ENCODE assay signal across 15 cellular contexts in the genomic region with DNA sequence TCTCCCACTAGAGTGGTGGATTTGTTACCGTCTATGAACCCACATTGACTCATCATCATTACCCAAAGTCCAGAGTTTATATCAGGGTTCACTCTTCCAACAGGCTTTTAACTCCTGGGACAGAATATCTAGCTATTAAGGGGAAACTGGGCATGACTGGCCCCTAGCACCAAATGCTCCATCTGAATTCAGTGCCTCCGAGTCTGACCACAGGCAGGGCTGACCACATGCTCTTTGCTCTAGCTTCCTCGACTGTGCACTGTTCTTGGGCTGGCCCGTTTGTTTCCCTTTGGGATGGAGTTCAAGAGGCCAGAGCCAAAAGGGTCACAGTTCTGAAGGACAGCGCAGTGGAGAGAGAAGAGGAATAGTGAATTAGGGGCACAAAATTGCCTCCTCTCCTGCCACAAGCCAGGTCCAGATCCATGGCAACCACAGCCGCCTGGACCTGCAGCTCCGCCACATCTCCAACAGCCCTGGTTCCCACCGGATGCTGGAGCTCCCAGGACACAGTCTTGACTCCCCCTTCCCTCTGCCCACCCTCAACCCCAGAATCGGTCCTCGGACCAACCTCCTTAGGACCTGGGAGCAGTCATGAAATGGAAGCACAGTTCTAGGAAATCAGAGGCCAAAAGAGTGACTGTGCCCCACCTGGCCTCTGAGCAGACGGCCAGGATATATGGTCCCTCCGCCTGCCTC. TPM values are rescaled to one million over a fixed set of nuclear protein-coding genes. Genes with fewer than 3 reads are reported as not detected.
DNase-seq lines count a peak whose midpoint lies in the region; ATAC-seq and TF ChIP-seq lines count a peak whose summit lies in the region.
"Had no signal": no experiment of that assay in that cellular context is flagged by ENCODE, and none has a peak within 500 bp of the region (broad histone marks: within the 10 kb centered on the region; RNA-seq: fewer than 3 reads in every experiment).

No MANE protein-coding gene starts in this region.

- H2BK15ac ChIP-seq in neuronal stem cell (ENCODE audit: low read length) = no peak overlapping the region

- H3K4ac ChIP-seq in neuronal stem cell (ENCODE audit: low read length) = no peak overlapping the region

- peak overlapping the region; percentile 74 for H3K27ac Mint-ChIP-seq in central memory CD8-positive, alpha-beta T cell (ENCODE audit: low read depth)
- H3K27ac Mint-ChIP-seq: endodermal cell had no signal

- H3K4me1 ChIP-seq in Loucy (ENCODE audit: insufficient read depth, low read length, poor library complexity, severe bottlenecking) (peaks cover 54% of the 10 kb centered on the region), sigmoid colon (peaks cover 0 to 100% (median 98%) of the 10 kb centered on the region in 4 donors), neuronal stem cell (ENCODE audit: control insufficient read depth in 2 of 2, insufficient read depth in 1 of 2, low read depth in 1 of 2, low read length in 2 of 2) (peaks cover 0 to 3% of the 10 kb centered on the region in 2 donors)

- H3K36me3 Mint-ChIP-seq in central memory CD8-positive, alpha-beta T cell (ENCODE audit: insufficient read depth) = peaks cover 20% of the 10 kb centered on the region

- H3K4me3 ChIP-seq in Loucy (ENCODE audit: low read length, poor library complexity, severe bottlenecking) (peak overlapping the region; percentile 40), sigmoid colon (no peak overlapping the region), neuronal stem cell (ENCODE audit: low read length in 2 of 2) (no peak overlapping the region)
- H3K4me3 ChIP-seq: Peyer's patch, tibial nerve had no signal

- H2BK12ac ChIP-seq in neuronal stem cell (ENCODE audit: low read length) = no peak overlapping the region

- H2BK120ac ChIP-seq in neuronal stem cell (ENCODE audit: low read depth, low read length) = no peak overlapping the region

- no peak overlapping the region for H2AK5ac ChIP-seq in neuronal stem cell (ENCODE audit: low read depth, low read length)

- peaks cover 23% of the 10 kb centered on the region for H4K20me1 ChIP-seq in Loucy (ENCODE audit: insufficient read depth, low read length, poor library complexity, severe bottlenecking)

- H3K27ac ChIP-seq in sigmoid colon (peak overlapping the region; percentile 83 to 92 (median 91)), neuronal stem cell (replicated peaks; ENCODE audit: low read length) (no peak overlapping the region)

- no peaks in the 10 kb centered on the region for H3K9me3 Mint-ChIP-seq in central memory CD8-positive, alpha-beta T cell
- H3K9me3 Mint-ChIP-seq: endodermal cell; natural killer cell treated with Interleukin-12 subunit alpha and Interleukin-12 subunit beta and Interleukin-15 and Interleukin-18, amount 100 ng/mL, for 72 hours had no signal

- no peak overlapping the region for H4K91ac ChIP-seq in neuronal stem cell (ENCODE audit: low read depth, low read length, poor library complexity)

- H3K4me2 ChIP-seq in Loucy (ENCODE audit: low read depth, low read length, poor library complexity, severe bottlenecking) = peak overlapping the region; percentile 65
- no peak overlapping the region for H3K4me2 ChIP-seq in neuronal stem cell (ENCODE audit: insufficient read depth, low read length, poor library complexity, severe bottlenecking)

- H3K18ac ChIP-seq in neuronal stem cell (ENCODE audit: low read length) = no peak overlapping the region

- H3K79me1 ChIP-seq in neuronal stem cell (ENCODE audit: low read depth, low read length) = peaks cover 7% of the 10 kb centered on the region

- no peak overlapping the region for H3K23ac ChIP-seq in neuronal stem cell (ENCODE audit: low read depth, low read length, poor library complexity)

- peaks cover 69% of the 10 kb centered on the region; the same call in 1 of the 2 replicates for H3K36me3 ChIP-seq in Loucy (ENCODE audit: insufficient read depth, low read length)
- peaks cover 18 to 57% (median 28%) of the 10 kb centered on the region in 4 donors for H3K36me3 ChIP-seq in sigmoid colon
- H3K36me3 ChIP-seq in neuronal stem cell (replicated peaks in 1 of 2; ENCODE audit: control insufficient read depth in 2 of 2, insufficient read depth in 2 of 2, low read length in 2 of 2) = peaks cover 20 to 53% of the 10 kb centered on the region in 2 donors

- H2BK5ac ChIP-seq in neuronal stem cell (ENCODE audit: low read length) = no peak overlapping the region

- TF ChIP-seq EP300 in sigmoid colon (IDR thresholded peaks at IDR 0.05) = no peak

- DNase-seq in EL (peak; percentile 44), sigmoid colon (peak; percentile 54), NCI-H2227 treated with DMSO at 0.1 percent for 48 hours (lab: John Stamatoyannopoulos, UW) (no peak), GM10266 (ENCODE audit: extremely low spot score) (no peak), GOT3 (lab: John Stamatoyannopoulos, UW) (no peak), neuronal stem cell (ENCODE audit: low spot score) (no peak)
- DNase-seq in central memory CD8-positive, alpha-beta T cell (ENCODE audit: low spot score in 2 of 2) = no peak
- DNase-seq: endodermal cell, IMR-90, NCI-H1417, NCI-H446 treated with DMSO at 0.1 percent for 48 hours, Peyer's patch had no signal

- TF ChIP-seq POLR2A in sigmoid colon (IDR thresholded peaks at IDR 0.05) = no peak

- no peaks in the 10 kb centered on the region for H3K9me2 ChIP-seq in Loucy (replicated peaks; ENCODE audit: low read depth, low read length)

- no peak overlapping the region for H3K14ac ChIP-seq in neuronal stem cell (ENCODE audit: low read length)

- peaks cover 66% of the 10 kb centered on the region for H3K4me1 Mint-ChIP-seq in central memory CD8-positive, alpha-beta T cell

- peaks cover 98% of the 10 kb centered on the region for H3K79me2 ChIP-seq in Loucy (ENCODE audit: insufficient read depth, low read length)

- H3K9ac ChIP-seq in Loucy (ENCODE audit: low read depth, low read length, poor library complexity, severe bottlenecking) (peak overlapping the region; percentile 51), neuronal stem cell (ENCODE audit: low read depth, low read length, poor library complexity) (no peak overlapping the region)

- peak overlapping the region; percentile 29 for H3K4me3 Mint-ChIP-seq in central memory CD8-positive, alpha-beta T cell
- H3K4me3 Mint-ChIP-seq: endodermal cell; natural killer cell treated with Interleukin-12 subunit alpha and Interleukin-12 subunit beta and Interleukin-15 and Interleukin-18, amount 100 ng/mL, for 72 hours had no signal

- no peak for TF ChIP-seq CTCF in Loucy (conservative IDR thresholded peaks at IDR 0.05; ENCODE audit: low read length)
- TF ChIP-seq CTCF in sigmoid colon (IDR thresholded peaks at IDR 0.05) = no peak
- TF ChIP-seq CTCF in GM10266 (IDR thresholded peaks at IDR 0.05; ENCODE audit: control insufficient read depth, insufficient read depth, low read depth, missing control alignments) = no peak

- H3K27me3 Mint-ChIP-seq in central memory CD8-positive, alpha-beta T cell = no peaks in the 10 kb centered on the region
- H3K27me3 Mint-ChIP-seq: natural killer cell treated with Interleukin-12 subunit alpha and Interleukin-12 subunit beta and Interleukin-15 and Interleukin-18, amount 100 ng/mL, for 72 hours had no signal

- H3K9me3 ChIP-seq in Loucy (ENCODE audit: insufficient read depth, low read depth, low read length) (no peaks in the 10 kb centered on the region), sigmoid colon (no peaks in the 10 kb centered on the region), neuronal stem cell (replicated peaks in 1 of 2; ENCODE audit: control insufficient read depth in 2 of 2, insufficient read depth in 1 of 2, low read depth in 1 of 2, low read length in 2 of 2) (no peaks in the 10 kb centered on the region)
- H3K9me3 ChIP-seq: Peyer's patch, tibial nerve had no signal

- H3K27me3 ChIP-seq in Loucy (ENCODE audit: insufficient read depth, low read length, poor library complexity, severe bottlenecking) = no peaks in the 10 kb centered on the region
- H3K27me3 ChIP-seq in sigmoid colon = no peaks in the 10 kb centered on the region
- no peaks in the 10 kb centered on the region for H3K27me3 ChIP-seq in neuronal stem cell (ENCODE audit: control insufficient read depth in 3 of 3, insufficient read depth in 3 of 3, low read depth in 1 of 3, low read length in 3 of 3)
- H3K27me3 ChIP-seq: Peyer's patch, tibial nerve had no signal

- H2AFZ ChIP-seq in Loucy (ENCODE audit: low read length) (no peak overlapping the region), neuronal stem cell (ENCODE audit: low read length) (no peak overlapping the region)

- peaks cover 4% of the 10 kb centered on the region; the same call in 1 of the 2 replicates for H3F3A ChIP-seq in Loucy (ENCODE audit: low read depth)

- intact Hi-C loops in sigmoid colon (cut with DNase I) = no loop called here

- ATAC-seq in central memory CD8-positive, alpha-beta T cell (replicated peaks; ENCODE audit: extremely low read depth, poor library complexity, severe bottlenecking) = no peak

- H4K8ac ChIP-seq in neuronal stem cell (ENCODE audit: low read depth, low read length) = no peak overlapping the region

- whole genome bisulfite sequencing in sigmoid colon, 2 donors = 88 to 89% methylated on average over 12 of the region's 12 CpGs
- no CpG with 5 or more reads among the region's 12 CpGs for WGBS in neuronal stem cell (ENCODE audit: extremely low coverage in 2 of 2, insufficient read length in 2 of 2, insufficient replicate concordance in 1 of 2), 2 donors

RNA-seq across cellular contexts. Expression of gene CAMK2G, which starts 16.2 kb away (rescaled TPM):
- 100 to 1,000 TPM; 153 to 221 (median 209) TPM for total RNA-seq in sigmoid colon
- 10 to 100 TPM; 14.4 to 34.8 (median 17.6) TPM for polyA plus RNA-seq in sigmoid colon
- polyA plus RNA-seq in neuronal stem cell (2013, experiment 1 of 2) = 30.5 TPM
- polyA plus RNA-seq in neuronal stem cell (2013, experiment 2 of 2) = 31.7 TPM

RNA-seq across cellular contexts. Expression of gene NDST2, which starts 46.8 kb away (rescaled TPM):
- total RNA-seq in sigmoid colon = 10 to 100 TPM; 23.9 to 56.2 (median 28.3) TPM
- 10 to 100 TPM in 2 of 3 donors, 1 to 10 TPM in 1; 3.9 to 21.0 (median 17.0) TPM for polyA plus RNA-seq in sigmoid colon
- polyA plus RNA-seq in neuronal stem cell (2013, experiment 1 of 2) = 14.3 TPM
- 14.9 TPM for polyA plus RNA-seq in neuronal stem cell (2013, experiment 2 of 2)

RNA-seq across cellular contexts. Expression of gene PLAU, which starts 52.8 kb away (rescaled TPM):
- 1 to 10 TPM; 2.5 to 9.4 (median 3.7) TPM for total RNA-seq in sigmoid colon
- polyA plus RNA-seq in sigmoid colon = 10 to 100 TPM in 1 of 3 donors, 1 to 10 TPM in 2; 3.6 to 15.7 (median 9.9) TPM
- polyA plus RNA-seq in neuronal stem cell (2013, experiment 1 of 2) = 8.0 TPM
- 7.7 TPM for polyA plus RNA-seq in neuronal stem cell (2013, experiment 2 of 2)
- total RNA-seq: natural killer cell treated with Interleukin-12 subunit alpha and Interleukin-12 subunit beta and Interleukin-15 and Interleukin-18, amount 100 ng/mL, for 72 hours had no signal

Comparison
In these comparisons a context has a peak if more than half of its experiments do, and no peak if none do; other contexts are left out.
1. DNase-seq: peak in EL (single experiment) and sigmoid colon (single experiment); none in central memory CD8-positive, alpha-beta T cell (0 of 2), NCI-H2227 treated with DMSO at 0.1 percent for 48 hours (single experiment), GM10266 (single experiment), GOT3 (single experiment) and neuronal stem cell (single experiment).